Comparison of ENCODE assay signal across 14 cellular contexts in the genomic region with DNA sequence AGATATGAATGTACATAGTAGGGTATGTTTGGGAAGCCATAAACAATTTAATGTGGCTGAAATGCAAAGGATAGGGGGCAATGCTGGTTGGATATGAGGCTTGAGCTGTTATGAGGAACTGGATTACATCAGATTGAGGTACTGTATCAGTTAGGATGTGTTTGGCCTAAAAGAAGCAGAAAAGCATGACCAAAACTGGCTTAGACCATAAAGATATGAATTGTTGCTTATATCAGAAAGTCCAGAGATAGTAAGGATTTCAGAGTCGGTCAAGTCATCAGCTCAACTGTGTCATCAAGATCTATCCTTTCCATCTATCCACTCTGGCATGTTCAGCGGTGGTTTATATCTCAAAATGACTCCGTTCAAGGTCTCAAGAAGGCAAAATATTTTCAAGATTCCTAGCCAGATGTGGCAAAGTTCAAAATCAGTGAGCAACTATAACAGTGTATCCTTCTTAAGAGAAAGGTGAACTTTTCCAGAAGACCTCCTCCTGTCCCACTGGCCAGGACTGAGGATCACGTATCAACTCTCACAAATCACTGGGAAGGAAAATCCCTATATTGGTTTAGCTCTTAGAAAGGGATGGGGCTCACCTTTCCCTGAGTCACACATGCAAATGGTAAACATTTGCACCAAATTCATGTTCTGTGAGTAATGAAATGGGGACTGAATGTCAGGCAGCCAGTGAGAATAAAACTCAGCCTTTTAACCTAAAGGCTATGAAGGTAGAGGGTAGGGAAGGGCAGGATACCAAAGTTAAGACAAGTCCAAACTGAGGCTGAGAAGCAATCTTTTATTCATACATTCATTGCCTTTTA.
A peak's percentile ranks its signal among the peaks of the same experiment; 100 is the strongest.
DNase-seq lines count a peak whose midpoint lies in the region; ATAC-seq and TF ChIP-seq lines count a peak whose summit lies in the region.
"Had no signal": no experiment of that assay in that cellular context is flagged by ENCODE, and none has a peak within 500 bp of the region (broad histone marks: within the 10 kb centered on the region; RNA-seq: fewer than 3 reads in every experiment).

No MANE protein-coding gene starts in this region.

- no peak for TF ChIP-seq POLR2A in IMR-90 (IDR thresholded peaks at IDR 0.05; ENCODE audit: low read depth, low read length)

- H3K4me1 ChIP-seq in IMR-90 (ENCODE audit: control insufficient read depth, insufficient read depth, low read length) = peaks cover 4% of the 10 kb centered on the region; the same call in 1 of the 2 replicates
- peaks cover 21% of the 10 kb centered on the region for H3K4me1 ChIP-seq in RWPE2 (ENCODE audit: insufficient read depth, poor library complexity, severe bottlenecking)
- H3K4me1 ChIP-seq: BLaER1 had no signal

- H4K91ac ChIP-seq in IMR-90 (ENCODE audit: insufficient read depth, low read depth, low read length) = no peak overlapping the region

- H3K27me3 ChIP-seq in IMR-90 (ENCODE audit: control insufficient read depth, insufficient read depth, low read length) (no peaks in the 10 kb centered on the region), RWPE2 (ENCODE audit: insufficient read depth, poor library complexity, severe bottlenecking) (no peaks in the 10 kb centered on the region)
- H3K27me3 ChIP-seq: BLaER1 had no signal

- no peak overlapping the region for H2BK120ac ChIP-seq in IMR-90 (ENCODE audit: low read depth, low read length)

- H3K9me1 ChIP-seq in IMR-90 (ENCODE audit: insufficient read depth, low read length) = no peaks in the 10 kb centered on the region; the same call in 1 of the 2 replicates

- peak overlapping the region; percentile 69; the same call in 1 of the 2 replicates for H3K18ac ChIP-seq in IMR-90 (ENCODE audit: low read depth, low read length)

- TF ChIP-seq RAD21 in IMR-90 (IDR thresholded peaks at IDR 0.05; ENCODE audit: low read length) = no peak

- dilution Hi-C loops in IMR-90 (cut with HindIII; ENCODE audit: low sequenced_read_pairs, unreplicated experiment) = no loop called here

- no peak overlapping the region for H3K9ac ChIP-seq in IMR-90 (ENCODE audit: low read depth, low read length)
- H3K9ac ChIP-seq: BLaER1 had no signal

- peak overlapping the region; percentile 0; the same call in 1 of the 2 replicates for H3K4ac ChIP-seq in IMR-90 (ENCODE audit: low read depth, low read length)

- H3K9me3 ChIP-seq in IMR-90 (ENCODE audit: control insufficient read depth, insufficient read depth, low read length) (no peaks in the 10 kb centered on the region), RWPE2 (ENCODE audit: severe bottlenecking) (no peaks in the 10 kb centered on the region)
- H3K9me3 ChIP-seq: BLaER1 had no signal

- DNase-seq in CD1c-positive myeloid dendritic cell (ENCODE audit: extremely low spot score) (peak; percentile 21), IMR-90 (peak; percentile 47), RWPE2 (ENCODE audit: low spot score) (no peak), iPS-NIHi7 (ENCODE audit: extremely low spot score) (peak; percentile 20), LoVo (ENCODE audit: low spot score) (no peak), NAMALWA (ENCODE audit: low spot score) (no peak), foreskin melanocyte (no peak)
- DNase-seq: H7, NCI-H1048, NCI-H510A treated with DMSO at 0.1 percent for 48 hours, NCI-H82 had no signal

- no CpG with 5 or more reads among the region's 4 CpGs for WGBS in IMR-90 (ENCODE audit: extremely low coverage in 2 of 2, insufficient read length in 1 of 2), 2 experiments

- no peaks in the 10 kb centered on the region for H3K79me1 ChIP-seq in IMR-90 (ENCODE audit: low read depth in 1 of 2, low read length in 2 of 2)

- in situ Hi-C loops in IMR-90 (cut with MboI; ENCODE audit: low sequenced_read_pairs) = no loop called here

- no peak overlapping the region; the same call in 1 of the 2 replicates for H2AK5ac ChIP-seq in IMR-90 (ENCODE audit: low read depth, low read length)

- CTCF ChIA-PET in IMR-90 (lab: Yijun Ruan, JAX) = no interaction called here

- no peak overlapping the region for H3K56ac ChIP-seq in IMR-90 (ENCODE audit: extremely low read depth, insufficient read depth, low read length)

- H4K5ac ChIP-seq in IMR-90 (ENCODE audit: low read depth, low read length) = no peak overlapping the region

- POLR2A ChIA-PET in IMR-90 (lab: Charles Lee; ENCODE audit: unreplicated experiment) = no interaction called here

- H3K4me2 ChIP-seq in IMR-90 (ENCODE audit: low read depth, low read length) = peak overlapping the region; percentile 2; the same call in 1 of the 2 replicates
- H3K4me2 ChIP-seq: BLaER1 had no signal

- no peaks in the 10 kb centered on the region for H4K20me1 ChIP-seq in IMR-90 (ENCODE audit: insufficient read depth, low read length)
- H4K20me1 ChIP-seq: BLaER1 had no signal

- H3K23ac ChIP-seq in IMR-90 (ENCODE audit: low read depth, low read length) = no peak overlapping the region

- H2AK9ac ChIP-seq in IMR-90 (replicated peaks; ENCODE audit: low read depth, low read length, poor library complexity) = no peak overlapping the region

- intact Hi-C loops in IMR-90 (cut with micrococcal nuclease) = no loop called here

- H2AFZ ChIP-seq in IMR-90 (replicated peaks; ENCODE audit: low read length, poor library complexity) = no peak overlapping the region

- H3K4me3 ChIP-seq in IMR-90 (ENCODE audit: insufficient read depth, low read depth, low read length) = no peak overlapping the region
- H3K4me3 ChIP-seq in RWPE2 (ENCODE audit: severe bottlenecking) = no peak overlapping the region
- H3K4me3 ChIP-seq: BLaER1, K562 had no signal

- H3K27ac ChIP-seq in IMR-90 (ENCODE audit: insufficient read depth, low read length) = no peak overlapping the region
- H3K27ac ChIP-seq in RWPE2 (ENCODE audit: poor library complexity, severe bottlenecking) = peak overlapping the region; percentile 18
- H3K27ac ChIP-seq: BLaER1 had no signal

- H2BK5ac ChIP-seq in IMR-90 (ENCODE audit: low read depth, low read length, poor library complexity, severe bottlenecking) = no peak overlapping the region

- no peak overlapping the region for H2BK15ac ChIP-seq in IMR-90 (ENCODE audit: low read depth, low read length)

- ATAC-seq in IMR-90 (ENCODE audit: low read depth) (no peak), RWPE2 (ENCODE audit: low read depth) (peak; percentile 85), HG02678 (IDR thresholded peaks at IDR 0.05; ENCODE audit: unreplicated experiment) (no peak)
- ATAC-seq: K562 had no signal

- no peak overlapping the region; the same call in 1 of the 2 replicates for H3K14ac ChIP-seq in IMR-90 (replicated peaks; ENCODE audit: low read depth, low read length)

- TF ChIP-seq CTCF in IMR-90 (conservative IDR thresholded peaks at IDR 0.05; ENCODE audit: low read depth, low read length) (no peak), RWPE2 (IDR thresholded peaks at IDR 0.05; ENCODE audit: poor library complexity, severe bottlenecking) (no peak)

- H2BK20ac ChIP-seq in IMR-90 (ENCODE audit: low read depth, low read length) = peak overlapping the region; percentile 2; the same call in 1 of the 2 replicates

- no peak overlapping the region for H4K8ac ChIP-seq in IMR-90 (ENCODE audit: low read depth in 2 of 2, low read length in 2 of 2)

- H3K36me3 ChIP-seq in IMR-90 (ENCODE audit: control insufficient read depth, insufficient read depth, low read length) (no peaks in the 10 kb centered on the region), RWPE2 (ENCODE audit: low read depth) (no peaks in the 10 kb centered on the region)
- H3K36me3 ChIP-seq: BLaER1 had no signal

- BruUV-seq in IMR-90 (replicated peaks; lab: Mats Ljungman, UMichigan) = no TSS peak

TF ChIP-seq in IMR-90, 13 proteins besides CTCF, POLR2A, EP300 and RAD21:
- TF ChIP-seq SMC3 (IDR thresholded peaks at IDR 0.05; ENCODE audit: low read depth, low read length) = no peak
- TF ChIP-seq, protein P1, sequence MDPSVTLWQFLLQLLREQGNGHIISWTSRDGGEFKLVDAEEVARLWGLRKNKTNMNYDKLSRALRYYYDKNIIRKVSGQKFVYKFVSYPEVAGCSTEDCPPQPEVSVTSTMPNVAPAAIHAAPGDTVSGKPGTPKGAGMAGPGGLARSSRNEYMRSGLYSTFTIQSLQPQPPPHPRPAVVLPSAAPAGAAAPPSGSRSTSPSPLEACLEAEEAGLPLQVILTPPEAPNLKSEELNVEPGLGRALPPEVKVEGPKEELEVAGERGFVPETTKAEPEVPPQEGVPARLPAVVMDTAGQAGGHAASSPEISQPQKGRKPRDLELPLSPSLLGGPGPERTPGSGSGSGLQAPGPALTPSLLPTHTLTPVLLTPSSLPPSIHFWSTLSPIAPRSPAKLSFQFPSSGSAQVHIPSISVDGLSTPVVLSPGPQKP (IDR thresholded peaks at IDR 0.05; ENCODE audit: borderline replicate concordance, low read depth, low read length) = no peak
- no peak for TF ChIP-seq CHD1 (IDR thresholded peaks at IDR 0.05; ENCODE audit: low read depth, low read length)
- no peak for TF ChIP-seq RFX5 (IDR thresholded peaks at IDR 0.05; ENCODE audit: low read depth, low read length)
- TF ChIP-seq MXI1 (IDR thresholded peaks at IDR 0.05; ENCODE audit: borderline replicate concordance, low read depth, low read length) = no peak
- no peak for TF ChIP-seq NFE2L2 (IDR thresholded peaks at IDR 0.05; ENCODE audit: low read depth, low read length)
- TF ChIP-seq BHLHE40 (IDR thresholded peaks at IDR 0.05; ENCODE audit: low read depth, low read length) = no peak
- no peak for TF ChIP-seq FOS (IDR thresholded peaks at IDR 0.05; ENCODE audit: low read depth, low read length)
- TF ChIP-seq RCOR1 (IDR thresholded peaks at IDR 0.05; ENCODE audit: insufficient replicate concordance, low read length) = no peak
- TF ChIP-seq MAFK (IDR thresholded peaks at IDR 0.05; ENCODE audit: low read depth, low read length) = no peak
- no peak for TF ChIP-seq CEBPB (IDR thresholded peaks at IDR 0.05; ENCODE audit: low read depth, low read length)
- TF ChIP-seq MAZ (IDR thresholded peaks at IDR 0.05; ENCODE audit: borderline replicate concordance, low read depth, low read length) = no peak
- TF ChIP-seq, protein P2, sequence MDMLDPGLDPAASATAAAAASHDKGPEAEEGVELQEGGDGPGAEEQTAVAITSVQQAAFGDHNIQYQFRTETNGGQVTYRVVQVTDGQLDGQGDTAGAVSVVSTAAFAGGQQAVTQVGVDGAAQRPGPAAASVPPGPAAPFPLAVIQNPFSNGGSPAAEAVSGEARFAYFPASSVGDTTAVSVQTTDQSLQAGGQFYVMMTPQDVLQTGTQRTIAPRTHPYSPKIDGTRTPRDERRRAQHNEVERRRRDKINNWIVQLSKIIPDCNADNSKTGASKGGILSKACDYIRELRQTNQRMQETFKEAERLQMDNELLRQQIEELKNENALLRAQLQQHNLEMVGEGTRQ (IDR thresholded peaks at IDR 0.05; ENCODE audit: low read depth, low read length) = no peak

Comparison
In these comparisons a context has a peak if more than half of its experiments do, and no peak if none do; other contexts are left out.
1. DNase-seq: peak in CD1c-positive myeloid dendritic cell (single experiment), IMR-90 (single experiment) and iPS-NIHi7 (single experiment); none in RWPE2 (single experiment), LoVo (single experiment), NAMALWA (single experiment) and foreskin melanocyte (single experiment).